In the genomic region with DNA sequence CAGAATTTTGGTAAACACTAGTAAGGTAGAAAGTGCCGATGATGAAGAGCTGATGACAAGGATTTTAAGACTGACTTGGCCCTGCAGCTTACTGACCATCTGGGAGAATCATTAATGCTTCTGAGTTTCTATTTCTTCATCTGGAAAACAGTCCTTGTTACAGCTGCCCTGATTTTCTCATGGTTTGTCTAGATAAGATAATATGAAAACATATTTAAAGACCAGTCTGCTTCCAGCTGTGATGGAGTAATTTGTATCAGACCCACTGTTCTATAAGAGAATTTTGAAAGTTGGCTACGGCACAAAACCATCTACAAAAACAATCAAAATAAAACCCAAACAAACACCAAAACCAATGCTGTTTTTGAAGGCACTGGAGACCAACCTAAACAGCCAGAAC, we compare ENCODE assay signal across 1 cellular context.
TF ChIP-seq lines count a peak whose summit lies in the region.

No MANE protein-coding gene starts in this region.

TF ChIP-seq in WTC11, 78 proteins besides CTCF, POLR2A, EP300 and RAD21 (continued from another document):
- TF ChIP-seq, protein P1, sequence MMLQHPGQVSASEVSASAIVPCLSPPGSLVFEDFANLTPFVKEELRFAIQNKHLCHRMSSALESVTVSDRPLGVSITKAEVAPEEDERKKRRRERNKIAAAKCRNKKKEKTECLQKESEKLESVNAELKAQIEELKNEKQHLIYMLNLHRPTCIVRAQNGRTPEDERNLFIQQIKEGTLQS (CRISPR knock-in tag; conservative IDR thresholded peaks at IDR 0.05): no peak
- TF ChIP-seq EMX1 (CRISPR knock-in tag; IDR thresholded peaks at IDR 0.05): no peak
